20 cellular contexts compared by ENCODE assay signal in genomic region chr19:34666200-34666957, GRCh38. TPM values are rescaled to one million over a fixed set of nuclear protein-coding genes. Genes with fewer than 3 reads are reported as not detected.
A peak's percentile ranks its signal among the peaks of the same experiment; 100 is the strongest.
DNase-seq lines count a peak whose midpoint lies in the region; ATAC-seq lines count a peak whose summit lies in the region.
"Had no signal": no experiment of that assay in that cellular context is flagged by ENCODE, and none has a peak within 500 bp of the region (broad histone marks: within the 10 kb centered on the region; RNA-seq: fewer than 3 reads in every experiment).

No MANE protein-coding gene starts in this region.

- H3K27ac Mint-ChIP-seq in stimulated activated naive CD8-positive, alpha-beta T cell treated with anti-CD3 and anti-CD28 coated beads, Interleukin-15, amount 100 ng/mL, for 72 hours = peak overlapping the region; percentile 35 to 94
- H3K27ac Mint-ChIP-seq in naive thymus-derived CD8-positive, alpha-beta T cell = peak overlapping the region in 7 of 10 donors; percentile 58 to 96 (median 85)
- H3K27ac Mint-ChIP-seq: memory B cell had no signal

- peaks cover 0 to 3% (median 0%) of the 10 kb centered on the region in 3 donors for H3K36me3 Mint-ChIP-seq in naive thymus-derived CD8-positive, alpha-beta T cell
- H3K36me3 Mint-ChIP-seq: memory B cell had no signal

- no peaks in the 10 kb centered on the region for H3K9me3 Mint-ChIP-seq in stimulated activated naive CD8-positive, alpha-beta T cell treated with anti-CD3 and anti-CD28 coated beads, Interleukin-15, amount 100 ng/mL, for 72 hours
- H3K9me3 Mint-ChIP-seq in naive thymus-derived CD8-positive, alpha-beta T cell = no peaks in the 10 kb centered on the region
- H3K9me3 Mint-ChIP-seq: memory B cell had no signal

- DNase-seq in DMS53 (lab: John Stamatoyannopoulos, UW) (peak; percentile 20), DMS53 treated with DMSO at 0.1 percent for 48 hours (lab: John Stamatoyannopoulos, UW; ENCODE audit: unreplicated experiment) (no peak), GM19238 (ENCODE audit: insufficient read length, low spot score) (no peak)
- DNase-seq in stimulated activated naive CD8-positive, alpha-beta T cell treated with anti-CD3 and anti-CD28 coated beads, Interleukin-15, amount 100 ng/mL, for 72 hours = no peak
- no peak for DNase-seq in stimulated activated naive CD8-positive, alpha-beta T cell treated with anti-CD3 and anti-CD28 coated beads, Interleukin-15, Interleukin-2, amounts not matched to agents 100 U/mL and 50 U/mL, for 24 hours
- no peak for DNase-seq in naive thymus-derived CD8-positive, alpha-beta T cell
- no peak for DNase-seq in effector CD8-positive, alpha-beta T cell (lab: John Stamatoyannopoulos, UW)
- DNase-seq: activated CD4-positive, alpha-beta T cell treated with anti-CD3 and anti-CD28 coated beads for 48 hours; activated effector memory CD4-positive, alpha-beta T cell treated with anti-CD3 and anti-CD28 coated beads, Interleukin-2, amount 50 U/mL, for 16 hours; Caco-2; caudate nucleus; foreskin melanocyte; HCEC 1CT; NCI-H510A treated with DMSO at 0.1 percent for 48 hours; posterior cingulate gyrus; stimulated activated CD4-positive, alpha-beta T cell treated with anti-CD3 and anti-CD28 coated beads, Interleukin-4, amount 100 ng/mL, for 1 hour had no signal

- no peaks in the 10 kb centered on the region for H3K27me3 Mint-ChIP-seq in stimulated activated naive CD8-positive, alpha-beta T cell treated with anti-CD3 and anti-CD28 coated beads, Interleukin-15, amount 100 ng/mL, for 72 hours
- no peaks in the 10 kb centered on the region for H3K27me3 Mint-ChIP-seq in naive thymus-derived CD8-positive, alpha-beta T cell
- H3K27me3 Mint-ChIP-seq: memory B cell had no signal

- peak overlapping the region; percentile 14 to 38 for H3K4me3 Mint-ChIP-seq in stimulated activated naive CD8-positive, alpha-beta T cell treated with anti-CD3 and anti-CD28 coated beads, Interleukin-15, amount 100 ng/mL, for 72 hours
- peak overlapping the region in 6 of 10 donors; percentile 14 to 88 (median 66) for H3K4me3 Mint-ChIP-seq in naive thymus-derived CD8-positive, alpha-beta T cell
- H3K4me3 Mint-ChIP-seq: memory B cell had no signal

- no peak for ATAC-seq in stimulated activated naive CD8-positive, alpha-beta T cell treated with anti-CD3 and anti-CD28 coated beads, Interleukin-15, amount 100 ng/mL, for 72 hours
- no peak for ATAC-seq in stimulated activated naive CD8-positive, alpha-beta T cell treated with anti-CD3 and anti-CD28 coated beads, Interleukin-15, Interleukin-2, amounts not matched to agents 100 U/mL and 50 U/mL, for 24 hours
- no peak for ATAC-seq in naive thymus-derived CD8-positive, alpha-beta T cell
- ATAC-seq in HG03025 (IDR thresholded peaks at IDR 0.05; ENCODE audit: low FRiP score, unreplicated experiment) = no peak

- H3K4me1 Mint-ChIP-seq in stimulated activated naive CD8-positive, alpha-beta T cell treated with anti-CD3 and anti-CD28 coated beads, Interleukin-15, amount 100 ng/mL, for 72 hours = peaks cover 29% of the 10 kb centered on the region
- peaks cover 17 to 37% (median 25%) of the 10 kb centered on the region in 4 donors for H3K4me1 Mint-ChIP-seq in naive thymus-derived CD8-positive, alpha-beta T cell

- POLR2A ChIA-PET in naive thymus-derived CD8-positive, alpha-beta T cell (lab: Charles Lee) = interaction anchor here (1.5 kb wide), 1 partner anchor 11 kb away, joined by 3 read pairs; the partner anchor contains the start of genes SCGB2B2 and ZNF302

RNA-seq across cellular contexts. Expression of gene SCGB2B2, which starts 10.6 kb away (rescaled TPM):
- total RNA-seq in naive thymus-derived CD8-positive, alpha-beta T cell = under 1 TPM; 0.75 to 0.82 TPM
- polyA plus RNA-seq in naive thymus-derived CD8-positive, alpha-beta T cell = not detected
- total RNA-seq: epithelial cell of proximal tubule had no signal
- polyA plus RNA-seq: aorta had no signal

RNA-seq across cellular contexts. Expression of gene ZNF302, which starts 11.1 kb away (rescaled TPM):
- total RNA-seq in naive thymus-derived CD8-positive, alpha-beta T cell = 10 to 100 TPM; 59.6 to 62.6 TPM
- 10 to 100 TPM; 17.5 to 23.1 (median 21.7) TPM for polyA plus RNA-seq in naive thymus-derived CD8-positive, alpha-beta T cell
